In the genomic region with DNA sequence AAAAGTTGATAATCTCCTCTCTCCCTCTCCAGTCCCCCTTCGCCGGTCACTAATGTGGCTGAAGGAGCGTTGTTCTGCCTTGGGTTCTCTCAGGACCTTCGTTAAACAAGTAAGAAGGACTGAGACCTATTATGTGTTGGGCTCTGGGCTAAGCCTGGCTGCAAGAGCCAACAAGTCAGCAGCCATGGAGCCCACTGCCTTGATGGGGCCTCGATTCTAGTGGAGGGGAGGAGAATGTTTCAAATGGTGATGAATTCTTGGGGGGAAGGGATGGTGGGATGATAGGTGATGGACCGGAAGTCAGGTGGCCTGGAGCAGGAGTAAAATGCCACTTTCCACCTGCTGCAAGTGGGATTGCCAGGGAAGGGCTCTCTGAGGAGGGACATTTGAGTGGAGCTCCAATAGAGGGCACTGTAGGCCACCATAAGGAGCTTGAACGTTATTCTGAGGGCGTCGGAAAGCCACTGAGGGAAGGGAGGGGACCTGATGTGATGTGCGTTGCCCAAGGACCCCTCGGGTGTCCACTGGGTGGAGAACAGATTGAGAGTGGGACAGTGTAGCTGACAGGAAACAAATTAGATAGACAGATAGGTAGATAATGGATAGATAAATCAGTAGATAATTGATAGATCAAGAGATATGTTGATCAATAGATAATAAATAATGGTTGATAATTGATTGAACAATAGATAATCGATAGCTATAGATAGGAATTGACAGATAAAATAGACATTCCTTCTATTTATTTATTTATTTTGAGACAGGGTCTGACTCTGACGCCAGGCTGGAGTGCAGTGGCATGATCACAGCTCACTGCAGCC, we compare ENCODE assay signal across 9 cellular contexts.
DNase-seq lines count a peak whose midpoint lies in the region; ATAC-seq, FAIRE-seq and TF ChIP-seq lines count a peak whose summit lies in the region.
"Had no signal": no experiment of that assay in that cellular context is flagged by ENCODE, and none has a peak within 500 bp of the region (broad histone marks: within the 10 kb centered on the region; RNA-seq: fewer than 3 reads in every experiment).

No MANE protein-coding gene starts in this region.

- H3K27ac ChIP-seq in OCI-LY3 (ENCODE audit: low read length) (no peak overlapping the region), brain microvascular endothelial cell (no peak overlapping the region)
- H3K27ac ChIP-seq: neutrophil had no signal

- FAIRE-seq in urothelium cell line (lab: Jason Lieb, UNC), result peak; percentile 35

- H4K20me1 ChIP-seq in OCI-LY3 (ENCODE audit: insufficient read depth, low read length), result no peaks in the 10 kb centered on the region

- ATAC-seq in GM19035 (IDR thresholded peaks at IDR 0.05; ENCODE audit: unreplicated experiment) (no peak), GM18909 (IDR thresholded peaks at IDR 0.05; ENCODE audit: poor library complexity, unreplicated experiment) (no peak)

- H3K27me3 ChIP-seq in OCI-LY3 (ENCODE audit: low read depth, low read length) (no peaks in the 10 kb centered on the region), brain microvascular endothelial cell (replicated peaks) (no peaks in the 10 kb centered on the region)

- H3K9me3 ChIP-seq in OCI-LY3 (ENCODE audit: insufficient read depth, low read length), result no peaks in the 10 kb centered on the region
- H3K9me3 ChIP-seq: neutrophil had no signal

- DNase-seq in DMS53 treated with DMSO at 0.1 percent for 48 hours (lab: John Stamatoyannopoulos, UW; ENCODE audit: unreplicated experiment) (peak; percentile 75), brain microvascular endothelial cell (peak; percentile 38), kidney tubule cell (ENCODE audit: low spot score) (peak; percentile 60), urothelium cell line (ENCODE audit: low spot score) (peak; percentile 73)

- H3K9ac ChIP-seq in OCI-LY3 (ENCODE audit: low read length), result no peak overlapping the region

- no peak overlapping the region for H2AFZ ChIP-seq in OCI-LY3 (ENCODE audit: low read depth, low read length)

- in situ Hi-C loops in brain microvascular endothelial cell (cut with HindIII; ENCODE audit: low pct_ligation_motif_present, low sequenced_read_pairs), result no loop called here

- no peak for TF ChIP-seq EP300 in Ishikawa (IDR thresholded peaks at IDR 0.05; ENCODE audit: borderline replicate concordance)

- H3K79me2 ChIP-seq in OCI-LY3 (ENCODE audit: low read length), result no peaks in the 10 kb centered on the region

- H3K4me2 ChIP-seq in OCI-LY3 (ENCODE audit: low read length), result peak overlapping the region; percentile 39; the same call in 1 of the 2 replicates

- peak; percentile 85 for TF ChIP-seq RAD21 in Ishikawa (IDR thresholded peaks at IDR 0.05; ENCODE audit: low read depth)

- no peaks in the 10 kb centered on the region for H3K36me3 ChIP-seq in OCI-LY3 (replicated peaks; ENCODE audit: low read depth, low read length)
- H3K36me3 ChIP-seq in brain microvascular endothelial cell (replicated peaks), result no peaks in the 10 kb centered on the region
- H3K36me3 ChIP-seq: neutrophil had no signal

- H3K4me3 ChIP-seq in OCI-LY3 (ENCODE audit: low read length), result no peak overlapping the region
- no peak overlapping the region for H3K4me3 ChIP-seq in brain microvascular endothelial cell (ENCODE audit: low read depth, low read length)

- H3K4me1 ChIP-seq in OCI-LY3 (ENCODE audit: low read length), result peaks cover 7% of the 10 kb centered on the region

- TF ChIP-seq CTCF in OCI-LY3 (IDR thresholded peaks at IDR 0.05; ENCODE audit: low read depth, low read length), result peak; percentile 82
- peak; percentile 84 for TF ChIP-seq CTCF in brain microvascular endothelial cell (IDR thresholded peaks at IDR 0.05; ENCODE audit: low read depth, low read length, missing control alignments)

TF ChIP-seq in Ishikawa, 13 proteins besides CTCF, POLR2A, EP300 and RAD21:
- TF ChIP-seq, protein P1, sequence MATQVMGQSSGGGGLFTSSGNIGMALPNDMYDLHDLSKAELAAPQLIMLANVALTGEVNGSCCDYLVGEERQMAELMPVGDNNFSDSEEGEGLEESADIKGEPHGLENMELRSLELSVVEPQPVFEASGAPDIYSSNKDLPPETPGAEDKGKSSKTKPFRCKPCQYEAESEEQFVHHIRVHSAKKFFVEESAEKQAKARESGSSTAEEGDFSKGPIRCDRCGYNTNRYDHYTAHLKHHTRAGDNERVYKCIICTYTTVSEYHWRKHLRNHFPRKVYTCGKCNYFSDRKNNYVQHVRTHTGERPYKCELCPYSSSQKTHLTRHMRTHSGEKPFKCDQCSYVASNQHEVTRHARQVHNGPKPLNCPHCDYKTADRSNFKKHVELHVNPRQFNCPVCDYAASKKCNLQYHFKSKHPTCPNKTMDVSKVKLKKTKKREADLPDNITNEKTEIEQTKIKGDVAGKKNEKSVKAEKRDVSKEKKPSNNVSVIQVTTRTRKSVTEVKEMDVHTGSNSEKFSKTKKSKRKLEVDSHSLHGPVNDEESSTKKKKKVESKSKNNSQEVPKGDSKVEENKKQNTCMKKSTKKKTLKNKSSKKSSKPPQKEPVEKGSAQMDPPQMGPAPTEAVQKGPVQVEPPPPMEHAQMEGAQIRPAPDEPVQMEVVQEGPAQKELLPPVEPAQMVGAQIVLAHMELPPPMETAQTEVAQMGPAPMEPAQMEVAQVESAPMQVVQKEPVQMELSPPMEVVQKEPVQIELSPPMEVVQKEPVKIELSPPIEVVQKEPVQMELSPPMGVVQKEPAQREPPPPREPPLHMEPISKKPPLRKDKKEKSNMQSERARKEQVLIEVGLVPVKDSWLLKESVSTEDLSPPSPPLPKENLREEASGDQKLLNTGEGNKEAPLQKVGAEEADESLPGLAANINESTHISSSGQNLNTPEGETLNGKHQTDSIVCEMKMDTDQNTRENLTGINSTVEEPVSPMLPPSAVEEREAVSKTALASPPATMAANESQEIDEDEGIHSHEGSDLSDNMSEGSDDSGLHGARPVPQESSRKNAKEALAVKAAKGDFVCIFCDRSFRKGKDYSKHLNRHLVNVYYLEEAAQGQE (IDR thresholded peaks at IDR 0.05; ENCODE audit: low read depth), result no peak
- TF ChIP-seq CREB1 (IDR thresholded peaks at IDR 0.05; ENCODE audit: low read depth), result no peak
- no peak for TF ChIP-seq YY1 (IDR thresholded peaks at IDR 0.05; ENCODE audit: low read depth)
- TF ChIP-seq, protein P2, sequence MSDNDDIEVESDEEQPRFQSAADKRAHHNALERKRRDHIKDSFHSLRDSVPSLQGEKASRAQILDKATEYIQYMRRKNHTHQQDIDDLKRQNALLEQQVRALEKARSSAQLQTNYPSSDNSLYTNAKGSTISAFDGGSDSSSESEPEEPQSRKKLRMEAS (IDR thresholded peaks at IDR 0.05), result no peak
- TF ChIP-seq TEAD4 (IDR thresholded peaks at IDR 0.05), result no peak
- TF ChIP-seq, protein P3, sequence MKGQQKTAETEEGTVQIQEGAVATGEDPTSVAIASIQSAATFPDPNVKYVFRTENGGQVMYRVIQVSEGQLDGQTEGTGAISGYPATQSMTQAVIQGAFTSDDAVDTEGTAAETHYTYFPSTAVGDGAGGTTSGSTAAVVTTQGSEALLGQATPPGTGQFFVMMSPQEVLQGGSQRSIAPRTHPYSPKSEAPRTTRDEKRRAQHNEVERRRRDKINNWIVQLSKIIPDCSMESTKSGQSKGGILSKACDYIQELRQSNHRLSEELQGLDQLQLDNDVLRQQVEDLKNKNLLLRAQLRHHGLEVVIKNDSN (IDR thresholded peaks at IDR 0.05), result no peak
- TF ChIP-seq ZBTB7A (IDR thresholded peaks at IDR 0.05; ENCODE audit: low read depth), result no peak
- no peak for TF ChIP-seq FOXM1 (IDR thresholded peaks at IDR 0.05; ENCODE audit: borderline replicate concordance, low read depth)
- TF ChIP-seq TAF1 (IDR thresholded peaks at IDR 0.05; ENCODE audit: low read depth), result no peak
- TF ChIP-seq EGR1 (IDR thresholded peaks at IDR 0.05), result no peak
- no peak for TF ChIP-seq NFIC (IDR thresholded peaks at IDR 0.05)
